Comparison of ENCODE assay signal across 25 cellular contexts in genomic region chrX:17854069-17854468, GRCh38. TPM values are rescaled to one million over a fixed set of nuclear protein-coding genes. Genes with fewer than 3 reads are reported as not detected.
DNase-seq lines count a peak whose midpoint lies in the region; ATAC-seq, FAIRE-seq and TF ChIP-seq lines count a peak whose summit lies in the region.
"Had no signal": no experiment of that assay in that cellular context is flagged by ENCODE, and none has a peak within 500 bp of the region (broad histone marks: within the 10 kb centered on the region; RNA-seq: fewer than 3 reads in every experiment).

No MANE protein-coding gene starts in this region.

- H3K36me3 ChIP-seq in left ventricle myocardium inferior: no peaks in the 10 kb centered on the region
- H3K36me3 ChIP-seq in right atrium auricular region: no peaks in the 10 kb centered on the region
- H3K36me3 ChIP-seq: MG63 had no signal

- TF ChIP-seq CTCF in left ventricle myocardium inferior (IDR thresholded peaks at IDR 0.05; ENCODE audit: borderline replicate concordance) (no peak), right atrium auricular region (IDR thresholded peaks at IDR 0.05) (no peak), omental fat pad (IDR thresholded peaks at IDR 0.05) (no peak)

- H3K4me3 ChIP-seq in left ventricle myocardium inferior (no peak overlapping the region), right atrium auricular region (no peak overlapping the region)
- H3K4me3 ChIP-seq: GM23248, K562, MG63 had no signal

- intact Hi-C loops in left ventricle myocardium inferior (cut with micrococcal nuclease): no loop called here

- ATAC-seq in omental fat pad (ENCODE audit: low FRiP score): peak; percentile 53
- ATAC-seq in GM18520 (IDR thresholded peaks at IDR 0.05; ENCODE audit: unreplicated experiment): no peak
- ATAC-seq: CD8-positive, alpha-beta T cell; K562; Panc1 had no signal

- no peaks in the 10 kb centered on the region for H3K27me3 ChIP-seq in left ventricle myocardium inferior (ENCODE audit: low read depth)
- no peaks in the 10 kb centered on the region for H3K27me3 ChIP-seq in right atrium auricular region

- no peak for DNase-seq in left ventricle myocardium inferior
- DNase-seq in right atrium auricular region (ENCODE audit: low spot score): no peak
- DNase-seq in omental fat pad (ENCODE audit: low spot score): no peak
- no peak for DNase-seq in activated CD8-positive, alpha-beta memory T cell treated with anti-CD3 and anti-CD28 coated beads, Interleukin-2, amount 50 U/mL, for 4 hours
- no peak for DNase-seq in activated CD4-positive, CD25-positive, alpha-beta regulatory T cell treated with anti-CD3 and anti-CD28 coated beads, Interleukin-2, amount 50 U/mL, for 72 hours
- no peak for DNase-seq in medulla oblongata (ENCODE audit: extremely low spot score)
- DNase-seq: 8988T; AML-193; CD8-positive, alpha-beta T cell; DMS79; GM23248; H9; HFFc6; MG63; NCI-H1417; NCI-H1694 treated with DMSO at 0.1 percent for 48 hours; NCI-H2081 treated with DMSO at 0.1 percent for 48 hours; NCI-H2171 treated with DMSO at 0.1 percent for 48 hours; NCI-H524 treated with DMSO at 0.1 percent for 48 hours; NCI-H82; SIG-M5 had no signal

- H3K4me1 ChIP-seq in left ventricle myocardium inferior (peaks cover 63% of the 10 kb centered on the region), right atrium auricular region (peaks cover 0 to 9% of the 10 kb centered on the region in 2 donors)

- H3K9me3 ChIP-seq in left ventricle myocardium inferior (replicated peaks) (no peaks in the 10 kb centered on the region), right atrium auricular region (no peaks in the 10 kb centered on the region)
- H3K9me3 ChIP-seq: MG63 had no signal

- H3K27ac ChIP-seq in left ventricle myocardium inferior (replicated peaks): peak overlapping the region; percentile 54
- H3K27ac ChIP-seq in right atrium auricular region: no peak overlapping the region
- H3K27ac ChIP-seq: GM23248 had no signal

- FAIRE-seq in islet of Langerhans (lab: Jason Lieb, UNC): peak; percentile 45
- FAIRE-seq: K562 had no signal

RNA-seq across cellular contexts. Expression of gene RAI2, which starts 7.0 kb away (rescaled TPM):
- total RNA-seq in left ventricle myocardium inferior (23.6 TPM), right atrium auricular region (10 to 100 TPM; 13.9 to 29.6 TPM), omental fat pad (10 to 100 TPM; 15.5 to 25.9 (median 23.1) TPM)
- total RNA-seq: GM23248, HFFc6, K562 had no signal
